ENCODE assay signal across 14 cellular contexts in the genomic region with DNA sequence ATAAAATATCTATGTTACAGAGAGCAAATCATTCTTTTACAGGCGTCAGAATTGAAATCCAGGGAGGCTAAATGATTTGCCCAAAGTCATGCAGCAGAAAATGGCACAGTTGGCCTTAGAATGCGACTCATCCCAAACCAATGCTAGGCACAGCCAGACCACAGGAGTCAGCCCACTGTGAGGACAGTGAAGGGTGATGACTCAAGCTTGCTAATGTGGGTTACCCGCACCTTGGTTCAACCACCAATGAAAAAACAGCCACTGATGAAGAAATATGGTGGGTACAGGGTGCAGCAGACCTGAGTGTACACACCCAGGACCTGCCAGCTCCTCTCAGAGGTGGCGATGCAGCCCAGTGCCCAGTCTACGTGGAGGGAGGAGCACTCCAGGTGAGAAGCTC.
A peak's percentile ranks its signal among the peaks of the same experiment; 100 is the strongest.
DNase-seq lines count a peak whose midpoint lies in the region; ATAC-seq lines count a peak whose summit lies in the region.
"Had no signal": no experiment of that assay in that cellular context is flagged by ENCODE, and none has a peak within 500 bp of the region (broad histone marks: within the 10 kb centered on the region; RNA-seq: fewer than 3 reads in every experiment).

No MANE protein-coding gene starts in this region.

- no peak overlapping the region for H3K18ac ChIP-seq in trophoblast cell (ENCODE audit: low read length)

- no peak overlapping the region for H2BK12ac ChIP-seq in trophoblast cell (ENCODE audit: low read length)

- no peak overlapping the region for H2BK120ac ChIP-seq in trophoblast cell (ENCODE audit: insufficient read depth, low read length, poor library complexity)

- H3K9ac ChIP-seq in adipocyte (ENCODE audit: low read length) (no peak overlapping the region), trophoblast cell (ENCODE audit: low read length) (no peak overlapping the region)

- H3K4me1 ChIP-seq in adipocyte (ENCODE audit: control insufficient read depth, insufficient read depth, low read length) (peaks cover 36% of the 10 kb centered on the region), trophoblast cell (ENCODE audit: control insufficient read depth in 1 of 2, insufficient read depth in 2 of 2, low read length in 2 of 2) (no peaks in the 10 kb centered on the region)

- H3K23ac ChIP-seq in trophoblast cell (ENCODE audit: low read length), result no peak overlapping the region

- H3K14ac ChIP-seq in trophoblast cell (ENCODE audit: low read length), result no peak overlapping the region

- no peak overlapping the region for H3K27ac ChIP-seq in trophoblast cell (ENCODE audit: low read depth, low read length)

- no peak overlapping the region for H2AK5ac ChIP-seq in trophoblast cell (ENCODE audit: low read length)

- no peaks in the 10 kb centered on the region for H3K79me2 ChIP-seq in trophoblast cell (ENCODE audit: control insufficient read depth, insufficient read depth, low read length, poor library complexity)

- H4K12ac ChIP-seq in trophoblast cell (ENCODE audit: low read depth, low read length), result no peak overlapping the region

- WGBS in trophoblast cell (ENCODE audit: extremely low coverage, insufficient coverage, insufficient read length), result no CpG with 5 or more reads among the region's 5 CpGs

- ATAC-seq in GM21360 (IDR thresholded peaks at IDR 0.05; ENCODE audit: unreplicated experiment), result no peak
- no peak for ATAC-seq in HG03439 (IDR thresholded peaks at IDR 0.05; ENCODE audit: unreplicated experiment)
- ATAC-seq: GM23338 had no signal

- H3K9me3 ChIP-seq in adipocyte (ENCODE audit: control insufficient read depth, low read length) (no peaks in the 10 kb centered on the region), trophoblast cell (ENCODE audit: insufficient read depth, low read depth, low read length) (no peaks in the 10 kb centered on the region)

- H2AFZ ChIP-seq in trophoblast cell (ENCODE audit: insufficient read depth, low read length, poor library complexity), result no peak overlapping the region
- H2AFZ ChIP-seq: GM23338 had no signal

- no peak overlapping the region for H2BK5ac ChIP-seq in trophoblast cell (ENCODE audit: low read depth, low read length, poor library complexity)

- H3K4me2 ChIP-seq in trophoblast cell (ENCODE audit: low read length), result no peak overlapping the region
- H3K4me2 ChIP-seq: GM23338 had no signal

- H4K8ac ChIP-seq in trophoblast cell (ENCODE audit: low read depth, low read length), result no peak overlapping the region

- H3K36me3 ChIP-seq in adipocyte (ENCODE audit: control insufficient read depth, insufficient read depth, low read length, severe bottlenecking), result no peaks in the 10 kb centered on the region
- peaks cover 6 to 7% of the 10 kb centered on the region in 2 experiments for H3K36me3 ChIP-seq in trophoblast cell (ENCODE audit: control insufficient read depth in 1 of 2, insufficient read depth in 2 of 2, low read length in 2 of 2)

- DNase-seq in GM03348 (ENCODE audit: low spot score) (peak; percentile 39), M059J (ENCODE audit: low read depth) (peak; percentile 89), adipocyte (ENCODE audit: low read depth) (peak; percentile 22), trophoblast cell (peak; percentile 43 to 48), NCI-H2171 (lab: John Stamatoyannopoulos, UW) (no peak)
- DNase-seq: activated CD4-positive, CD25-positive, alpha-beta regulatory T cell treated with anti-CD3 and anti-CD28 coated beads, Interleukin-2, amount 50 U/mL, for 72 hours; amygdala; CD4-positive, alpha-beta memory T cell; OCI-M1; stimulated activated naive CD4-positive, alpha-beta T cell; T-helper 1 cell had no signal

- H4K91ac ChIP-seq in trophoblast cell (ENCODE audit: low read depth, low read length), result no peak overlapping the region

- H3K4me3 ChIP-seq in adipocyte (ENCODE audit: low read length), result no peak overlapping the region
- no peak overlapping the region for H3K4me3 ChIP-seq in trophoblast cell (ENCODE audit: low read depth, low read length)
- H3K4me3 ChIP-seq: GM23338 had no signal

- H3K79me1 ChIP-seq in trophoblast cell (ENCODE audit: low read length), result no peaks in the 10 kb centered on the region

- no peaks in the 10 kb centered on the region for H3K27me3 ChIP-seq in adipocyte (replicated peaks; ENCODE audit: control insufficient read depth, insufficient read depth, low read length)
- H3K27me3 ChIP-seq in trophoblast cell (ENCODE audit: insufficient read depth, low read length), result no peaks in the 10 kb centered on the region

- H3K4ac ChIP-seq in trophoblast cell (ENCODE audit: low read depth, low read length), result no peak overlapping the region
